In genomic region chr1:7341145-7341900, GRCh38 we compare ENCODE assay signal across 10 cellular contexts.
DNase-seq lines count a peak whose midpoint lies in the region; ATAC-seq and TF ChIP-seq lines count a peak whose summit lies in the region.
"Had no signal": no experiment of that assay in that cellular context is flagged by ENCODE, and none has a peak within 500 bp of the region (broad histone marks: within the 10 kb centered on the region; RNA-seq: fewer than 3 reads in every experiment).

No MANE protein-coding gene starts in this region.

- DNase-seq in LHCN-M2 (ENCODE audit: low read depth) (peak; percentile 58), NCI-H69 (lab: John Stamatoyannopoulos, UW) (peak; percentile 74), fibroblast of villous mesenchyme (ENCODE audit: low read depth) (peak; percentile 75), posterior cingulate gyrus (peak in 7 of 10 donors; percentile 26 to 83 (median 41)), SW 1271 (lab: John Stamatoyannopoulos, UW) (no peak)
- DNase-seq in activated CD4-positive, alpha-beta T cell treated with anti-CD3 and anti-CD28 coated beads, Interleukin-2, amount 50 U/mL, for 48 hours, result no peak
- DNase-seq: activated T-cell treated with anti-CD3 and anti-CD28 coated beads, Interleukin-2, amount 50 U/mL, for 1 hour; tibial artery had no signal

- intact Hi-C loops in posterior cingulate gyrus (cut with DNase I), result no loop called here

- no peak overlapping the region for H3K4me3 ChIP-seq in fibroblast of villous mesenchyme (ENCODE audit: low read depth, low read length)
- H3K4me3 ChIP-seq: tibial artery had no signal

- TF ChIP-seq CTCF in fibroblast of villous mesenchyme (IDR thresholded peaks at IDR 0.05; ENCODE audit: insufficient read depth, low read depth, low read length), result no peak

- no peak for ATAC-seq in HG02798 (IDR thresholded peaks at IDR 0.05; ENCODE audit: poor library complexity, unreplicated experiment)
- ATAC-seq: activated CD4-positive, CD25-positive, alpha-beta regulatory T cell treated with anti-CD3 and anti-CD28 coated beads, Interleukin-2, amount 50 U/mL, for 24 hours had no signal

Comparison
In these comparisons a context has a peak if more than half of its experiments do, and no peak if none do; other contexts are left out.
1. DNase-seq: peak in LHCN-M2 (single experiment), NCI-H69 (single experiment), fibroblast of villous mesenchyme (single experiment) and posterior cingulate gyrus (7 of 10); none in SW 1271 (0 of 2) and activated CD4-positive, alpha-beta T cell treated with anti-CD3 and anti-CD28 coated beads, Interleukin-2, amount 50 U/mL, for 48 hours (0 of 2).